In genomic region chr6:30344191-30344867, GRCh38 we compare ENCODE assay signal across 8 cellular contexts. TPM values are rescaled to one million over a fixed set of nuclear protein-coding genes. Genes with fewer than 3 reads are reported as not detected.
A peak's percentile ranks its signal among the peaks of the same experiment; 100 is the strongest.
DNase-seq lines count a peak whose midpoint lies in the region; ATAC-seq and TF ChIP-seq lines count a peak whose summit lies in the region.

No MANE protein-coding gene starts in this region.

- peaks cover 43% of the 10 kb centered on the region for H3K36me3 ChIP-seq in CD4-positive, CD25-positive, alpha-beta regulatory T cell (ENCODE audit: control insufficient read depth, insufficient read depth, low read length)
- H3K36me3 ChIP-seq in neuron (ENCODE audit: insufficient read depth, low read length): peaks cover 33% of the 10 kb centered on the region

- H3K36me3 Mint-ChIP-seq in CD4-positive, CD25-positive, alpha-beta regulatory T cell: peaks cover 44% of the 10 kb centered on the region

- H3K4me3 ChIP-seq in CD4-positive, CD25-positive, alpha-beta regulatory T cell (ENCODE audit: low read depth, low read length): peak overlapping the region; percentile 28
- H3K4me3 ChIP-seq in LNCaP clone FGC (ENCODE audit: low read depth, low read length): peak overlapping the region; percentile 77; the same call in 1 of the 2 replicates
- peak overlapping the region; percentile 95 for H3K4me3 ChIP-seq in choroid plexus epithelial cell (ENCODE audit: low read depth, low read length)
- H3K4me3 ChIP-seq in neuron (ENCODE audit: low read length): peak overlapping the region; percentile 79

- TF ChIP-seq CTCF in LNCaP clone FGC (IDR thresholded peaks at IDR 0.05; ENCODE audit: control insufficient read depth, extremely low read depth, insufficient read depth) (no peak), choroid plexus epithelial cell (conservative IDR thresholded peaks at IDR 0.05; ENCODE audit: low read depth, low read length) (no peak)

- peak overlapping the region; percentile 63 for H2AFZ ChIP-seq in neuron (ENCODE audit: low read depth, low read length)

- peak overlapping the region; percentile 87 for H3K27ac ChIP-seq in CD4-positive, CD25-positive, alpha-beta regulatory T cell (ENCODE audit: insufficient read depth, low read length, poor library complexity, severe bottlenecking)

- intact Hi-C loops in head of caudate nucleus (cut with DNase I): loop anchor here (2.0 kb wide), 1 partner anchor 18 kb away; the partner anchor contains the start of gene TRIM39

- no peaks in the 10 kb centered on the region for H3K27me3 Mint-ChIP-seq in CD4-positive, CD25-positive, alpha-beta regulatory T cell

- no peaks in the 10 kb centered on the region for H3K9me3 Mint-ChIP-seq in CD4-positive, CD25-positive, alpha-beta regulatory T cell

- peaks cover 9% of the 10 kb centered on the region for H3K4me1 ChIP-seq in CD4-positive, CD25-positive, alpha-beta regulatory T cell (ENCODE audit: control insufficient read depth, insufficient read depth, low read length, poor library complexity, severe bottlenecking)
- peaks cover 7% of the 10 kb centered on the region for H3K4me1 ChIP-seq in neuron (ENCODE audit: insufficient read depth, low read length)

- H3K9me3 ChIP-seq in CD4-positive, CD25-positive, alpha-beta regulatory T cell (ENCODE audit: control insufficient read depth in 2 of 2, low read length in 2 of 2): no peaks in the 10 kb centered on the region
- no peaks in the 10 kb centered on the region for H3K9me3 ChIP-seq in neuron (ENCODE audit: low read length)

- no peak for DNase-seq in CD4-positive, CD25-positive, alpha-beta regulatory T cell
- DNase-seq in LNCaP clone FGC (ENCODE audit: low read depth) (no peak), choroid plexus epithelial cell (ENCODE audit: low read depth) (no peak), activated gamma-delta T cell treated with Interleukin-2 at 50 U/mL for 16 hours (no peak), 8988T (no peak), head of caudate nucleus (no peak), occipital lobe (lab: John Stamatoyannopoulos, UW) (no peak)

- H3K4me3 Mint-ChIP-seq in CD4-positive, CD25-positive, alpha-beta regulatory T cell: peak overlapping the region; percentile 89 to 95 (median 94)

- peak overlapping the region; percentile 56 to 97 (median 84) for H3K27ac Mint-ChIP-seq in CD4-positive, CD25-positive, alpha-beta regulatory T cell

- no peaks in the 10 kb centered on the region for H3K27me3 ChIP-seq in CD4-positive, CD25-positive, alpha-beta regulatory T cell (ENCODE audit: control insufficient read depth, insufficient read depth, low read length)
- H3K27me3 ChIP-seq in neuron (ENCODE audit: insufficient read depth, low read length): no peaks in the 10 kb centered on the region

- peaks cover 7 to 27% (median 12%) of the 10 kb centered on the region in 4 donors for H3K4me1 Mint-ChIP-seq in CD4-positive, CD25-positive, alpha-beta regulatory T cell

- ATAC-seq in CD4-positive, CD25-positive, alpha-beta regulatory T cell (ENCODE audit: low read depth in 2 of 2): no peak

RNA-seq across cellular contexts. Expression of gene RPP21, which starts 0.6 kb away (rescaled TPM):
- total RNA-seq in CD4-positive, CD25-positive, alpha-beta regulatory T cell: 38.7 TPM
- polyA plus RNA-seq in CD4-positive, CD25-positive, alpha-beta regulatory T cell: 100 to 1,000 TPM in 2 of 4 donors, 10 to 100 TPM in 2; 86.0 to 122 (median 100) TPM
- total RNA-seq in occipital lobe: 12.8 TPM

RNA-seq across cellular contexts. Expression of gene TRIM39, which starts 17.6 kb away (rescaled TPM):
- total RNA-seq in CD4-positive, CD25-positive, alpha-beta regulatory T cell: 39.2 TPM
- polyA plus RNA-seq in CD4-positive, CD25-positive, alpha-beta regulatory T cell: 10 to 100 TPM in 2 of 4 donors, 1 to 10 TPM in 2; 5.2 to 14.9 (median 10.6) TPM
- total RNA-seq in occipital lobe: 10.0 TPM

Comparison
In these comparisons a context has a peak if more than half of its experiments do, and no peak if none do; other contexts are left out.
1. H3K4me3 ChIP-seq: peak in every context shown above with its lines; median percentile 95 in choroid plexus epithelial cell; 79 in neuron; 77 in LNCaP clone FGC; 28 in CD4-positive, CD25-positive, alpha-beta regulatory T cell.